ENCODE assay signal across 14 cellular contexts in the genomic region with DNA sequence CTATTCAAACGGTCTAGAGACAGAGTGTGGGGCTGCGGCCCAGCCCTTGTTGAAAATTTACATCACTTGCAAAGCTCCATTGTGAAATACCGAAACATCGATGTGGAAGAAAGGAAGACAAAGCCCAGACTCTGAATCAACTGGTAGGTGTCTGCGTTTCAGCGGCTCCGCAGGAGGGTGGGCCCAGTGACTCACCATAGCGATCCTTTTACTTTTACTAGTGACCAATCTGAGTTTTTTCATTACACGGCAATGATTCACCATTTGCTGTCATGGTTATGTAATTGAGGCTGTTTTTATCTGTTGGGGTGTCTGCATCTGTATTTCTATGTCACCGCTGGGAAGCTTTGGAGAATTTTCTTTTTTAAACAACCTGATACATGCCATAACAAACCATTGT.
A peak's percentile ranks its signal among the peaks of the same experiment; 100 is the strongest.
DNase-seq lines count a peak whose midpoint lies in the region; ATAC-seq and TF ChIP-seq lines count a peak whose summit lies in the region.
"Had no signal": no experiment of that assay in that cellular context is flagged by ENCODE, and none has a peak within 500 bp of the region (broad histone marks: within the 10 kb centered on the region; RNA-seq: fewer than 3 reads in every experiment).

No MANE protein-coding gene starts in this region.

- no peaks in the 10 kb centered on the region for H3K4me1 ChIP-seq in mesendoderm (ENCODE audit: control insufficient read depth, low read depth, low read length)

- H2BK15ac ChIP-seq in mesendoderm (replicated peaks; ENCODE audit: low read depth), result no peak overlapping the region

- H3K27me3 ChIP-seq in mesendoderm (ENCODE audit: insufficient read depth, low read length, poor library complexity), result no peaks in the 10 kb centered on the region

- H2AK5ac ChIP-seq in mesendoderm (ENCODE audit: low read length), result no peak overlapping the region

- no peak overlapping the region for H3K23ac ChIP-seq in mesendoderm (ENCODE audit: low read length)

- no peaks in the 10 kb centered on the region for H3K36me3 ChIP-seq in mesendoderm (ENCODE audit: control insufficient read depth, insufficient read depth, low read length)

- H3K4me3 ChIP-seq in astrocyte of the cerebellum (ENCODE audit: low read depth, low read length) (no peak overlapping the region), mesendoderm (ENCODE audit: low read length) (no peak overlapping the region)
- H3K4me3 ChIP-seq: GM23338 had no signal

- no peak overlapping the region for H3K27ac ChIP-seq in mesendoderm (ENCODE audit: low read depth, low read length)

- no CpG with 5 or more reads among the region's 10 CpGs for WGBS in mesendoderm (ENCODE audit: extremely low coverage, insufficient coverage, low lambda C conversion rate)

- no peak overlapping the region for H3K4ac ChIP-seq in mesendoderm (ENCODE audit: low read depth, low read length)

- intact Hi-C loops in left cardiac atrium (cut with DNase I), result no loop called here

- peak; percentile 95 for DNase-seq in EL
- DNase-seq in M059J (ENCODE audit: low read depth), result peak; percentile 91
- peak; percentile 80 for DNase-seq in astrocyte of the cerebellum (ENCODE audit: low read depth)
- DNase-seq in mesendoderm, result peak; percentile 55
- DNase-seq in foreskin melanocyte, result no peak
- no peak for DNase-seq in NCI-H1048 (lab: John Stamatoyannopoulos, UW)
- no peak for DNase-seq in medulla oblongata (ENCODE audit: extremely low spot score)
- no peak for DNase-seq in left cardiac atrium
- DNase-seq: activated T-cell treated with anti-CD3 and anti-CD28 coated beads for 4 hours; NCI-H2171; small intestine; stimulated activated naive B cell treated with anti-CD40 and anti-IgM and Interleukin-4, amounts not matched to agents 10 μg/mL and 1 μg/mL and 100 μg/mL, for 72 hours; T-helper 17 cell had no signal

- in situ Hi-C loops in astrocyte of the cerebellum (cut with HindIII; ENCODE audit: low sequenced_read_pairs), result no loop called here

- H2BK5ac ChIP-seq in mesendoderm (ENCODE audit: low read length), result no peak overlapping the region

- H3K4me2 ChIP-seq in mesendoderm (ENCODE audit: low read length), result no peak overlapping the region
- H3K4me2 ChIP-seq: GM23338 had no signal

- H3K9ac ChIP-seq in mesendoderm (ENCODE audit: low read length), result no peak overlapping the region

- no peak overlapping the region for H4K8ac ChIP-seq in mesendoderm (ENCODE audit: low read depth, low read length)

- no peak for ATAC-seq in left cardiac atrium
- ATAC-seq: GM23338; stimulated activated naive B cell treated with anti-CD40 and anti-IgM and Interleukin-4, amounts not matched to agents 10 μg/mL and 1 μg/mL and 100 μg/mL, for 72 hours; T-helper 17 cell had no signal

- TF ChIP-seq CTCF in astrocyte of the cerebellum (IDR thresholded peaks at IDR 0.05; ENCODE audit: low read depth, low read length, missing control alignments), result no peak

- H4K5ac ChIP-seq in mesendoderm (ENCODE audit: low read length), result no peak overlapping the region

- H3K79me1 ChIP-seq in mesendoderm (ENCODE audit: low read length), result no peaks in the 10 kb centered on the region

- H2BK120ac ChIP-seq in mesendoderm (ENCODE audit: low read depth, low read length), result no peak overlapping the region

- H3K18ac ChIP-seq in mesendoderm (ENCODE audit: low read length), result no peak overlapping the region

- H3K56ac ChIP-seq in mesendoderm (ENCODE audit: low read length), result no peak overlapping the region

- H3K79me2 ChIP-seq in mesendoderm (ENCODE audit: control insufficient read depth, insufficient read depth, low read length), result no peaks in the 10 kb centered on the region

Comparison
In these comparisons a context has a peak if more than half of its experiments do, and no peak if none do; other contexts are left out.
1. DNase-seq: peak in EL (single experiment), M059J (single experiment), astrocyte of the cerebellum (single experiment) and mesendoderm (single experiment); none in foreskin melanocyte (single experiment), NCI-H1048 (single experiment), medulla oblongata (single experiment) and left cardiac atrium (single experiment).